Comparison of ENCODE assay signal across 14 cellular contexts in genomic region chrX:52277666-52278065, GRCh38.
DNase-seq lines count a peak whose midpoint lies in the region; FAIRE-seq and TF ChIP-seq lines count a peak whose summit lies in the region.
"Had no signal": no experiment of that assay in that cellular context is flagged by ENCODE, and none has a peak within 500 bp of the region (broad histone marks: within the 10 kb centered on the region; RNA-seq: fewer than 3 reads in every experiment).

No MANE protein-coding gene starts in this region.

- no peak overlapping the region for H3K4me3 Mint-ChIP-seq in endodermal cell
- H3K4me3 Mint-ChIP-seq in activated T-cell treated with anti-CD3 and anti-CD28 coated beads, Interleukin-2, amount 50 U/mL, for 24 hours: no peak overlapping the region
- H3K4me3 Mint-ChIP-seq: CD4-positive, CD25-positive, alpha-beta regulatory T cell had no signal

- no peaks in the 10 kb centered on the region for H3K4me1 Mint-ChIP-seq in endodermal cell
- no peaks in the 10 kb centered on the region for H3K4me1 Mint-ChIP-seq in activated T-cell treated with anti-CD3 and anti-CD28 coated beads, Interleukin-2, amount 50 U/mL, for 24 hours (ENCODE audit: low read depth)
- H3K4me1 Mint-ChIP-seq: CD4-positive, CD25-positive, alpha-beta regulatory T cell had no signal

- no peak overlapping the region for H3K27ac ChIP-seq in endodermal cell (ENCODE audit: low read depth, low read length)
- H3K27ac ChIP-seq: BLaER1 treated with 17β-estradiol and CSF1 and Interleukin-3, amounts not matched to agents 10 nM and 100 nM; GM23248 had no signal

- H3K27me3 Mint-ChIP-seq in endodermal cell (ENCODE audit: insufficient read depth): peaks cover 3% of the 10 kb centered on the region
- H3K27me3 Mint-ChIP-seq in activated T-cell treated with anti-CD3 and anti-CD28 coated beads, Interleukin-2, amount 50 U/mL, for 24 hours: peaks cover 91% of the 10 kb centered on the region

- H3K4me1 ChIP-seq in endodermal cell (ENCODE audit: control insufficient read depth, insufficient read depth, low read length): no peaks in the 10 kb centered on the region
- H3K4me1 ChIP-seq: BLaER1 treated with 17β-estradiol and CSF1 and Interleukin-3, amounts not matched to agents 10 nM and 100 nM had no signal

- peak; percentile 61 for DNase-seq in Caki2 (ENCODE audit: low read depth)
- peak; percentile 6 for DNase-seq in bronchial epithelial cell (ENCODE audit: low read depth)
- DNase-seq in kidney glomerular epithelial cell (lab: John Stamatoyannopoulos, UW): peak; percentile 12
- peak; percentile 44 for DNase-seq in renal cortical epithelial cell (ENCODE audit: low read depth)
- DNase-seq in endodermal cell: no peak
- no peak for DNase-seq in activated T-cell treated with anti-CD3 and anti-CD28 coated beads, Interleukin-2, amount 50 U/mL, for 24 hours
- no peak for DNase-seq in NCI-H2107 (lab: John Stamatoyannopoulos, UW)
- DNase-seq: 8988T; Calu3; CD4-positive, CD25-positive, alpha-beta regulatory T cell; DMS 273 treated with DMSO at 0.1 percent for 48 hours; GM23248 had no signal

- H3K9ac ChIP-seq in endodermal cell (ENCODE audit: extremely low read depth, low read length, poor library complexity, severe bottlenecking): no peak overlapping the region
- H3K9ac ChIP-seq: BLaER1 treated with 17β-estradiol and CSF1 and Interleukin-3, amounts not matched to agents 10 nM and 100 nM; GM23248 had no signal

- H3K27me3 ChIP-seq in bronchial epithelial cell (ENCODE audit: control insufficient read depth, insufficient read depth, low read length): no peaks in the 10 kb centered on the region
- no peaks in the 10 kb centered on the region for H3K27me3 ChIP-seq in endodermal cell (ENCODE audit: control insufficient read depth, insufficient read depth, low read length, poor library complexity, severe bottlenecking)

- no peak overlapping the region for H3K27ac Mint-ChIP-seq in endodermal cell
- no peak overlapping the region for H3K27ac Mint-ChIP-seq in activated T-cell treated with anti-CD3 and anti-CD28 coated beads, Interleukin-2, amount 50 U/mL, for 24 hours
- H3K27ac Mint-ChIP-seq: CD4-positive, CD25-positive, alpha-beta regulatory T cell had no signal

- peaks cover 43% of the 10 kb centered on the region for H3K9me3 Mint-ChIP-seq in endodermal cell
- no peaks in the 10 kb centered on the region for H3K9me3 Mint-ChIP-seq in activated T-cell treated with anti-CD3 and anti-CD28 coated beads, Interleukin-2, amount 50 U/mL, for 24 hours
- H3K9me3 Mint-ChIP-seq: CD4-positive, CD25-positive, alpha-beta regulatory T cell had no signal

- no peak overlapping the region for H3K4me3 ChIP-seq in bronchial epithelial cell (ENCODE audit: low read depth, low read length)
- H3K4me3 ChIP-seq in endodermal cell (ENCODE audit: low read length): no peak overlapping the region
- H3K4me3 ChIP-seq: BLaER1 treated with 17β-estradiol and CSF1 and Interleukin-3, amounts not matched to agents 10 nM and 100 nM; GM23248 had no signal

- TF ChIP-seq CTCF in bronchial epithelial cell (IDR thresholded peaks at IDR 0.05; ENCODE audit: insufficient read depth, low read length, severe bottlenecking) (no peak), endodermal cell (conservative IDR thresholded peaks at IDR 0.05) (no peak)

- H3K36me3 Mint-ChIP-seq in endodermal cell (ENCODE audit: low read depth): no peaks in the 10 kb centered on the region
- H3K36me3 Mint-ChIP-seq in activated T-cell treated with anti-CD3 and anti-CD28 coated beads, Interleukin-2, amount 50 U/mL, for 24 hours (ENCODE audit: low read depth): no peaks in the 10 kb centered on the region
- H3K36me3 Mint-ChIP-seq: CD4-positive, CD25-positive, alpha-beta regulatory T cell had no signal

- H3K36me3 ChIP-seq in bronchial epithelial cell (ENCODE audit: control insufficient read depth, insufficient read depth, low read length) (no peaks in the 10 kb centered on the region), endodermal cell (ENCODE audit: control insufficient read depth, insufficient read depth, low read length) (no peaks in the 10 kb centered on the region)
- H3K36me3 ChIP-seq: BLaER1 treated with 17β-estradiol and CSF1 and Interleukin-3, amounts not matched to agents 10 nM and 100 nM had no signal

- in situ Hi-C loops in Caki2 (cut with HindIII; ENCODE audit: low pct_unique_long_range_greater_than_20kb, low sequenced_read_pairs): no loop called here

- no peak for FAIRE-seq in bronchial epithelial cell (lab: Jason Lieb, UNC)
- FAIRE-seq: H54 had no signal

- WGBS in endodermal cell (ENCODE audit: insufficient coverage in 1 of 2, insufficient read length in 1 of 2), 2 experiments: 88% methylated on average over 8 of the region's 8 CpGs; no CpG with 5 or more reads in 1 of the 2 experiments

- H3K9me3 ChIP-seq in endodermal cell (ENCODE audit: control insufficient read depth, low read length): peaks cover 9% of the 10 kb centered on the region

Comparison
In these comparisons a context has a peak if more than half of its experiments do, and no peak if none do; other contexts are left out.
1. DNase-seq: peak in Caki2 (single experiment), bronchial epithelial cell (single experiment), kidney glomerular epithelial cell (single experiment) and renal cortical epithelial cell (single experiment); none in endodermal cell (single experiment), activated T-cell treated with anti-CD3 and anti-CD28 coated beads, Interleukin-2, amount 50 U/mL, for 24 hours (single experiment) and NCI-H2107 (single experiment).